14 cellular contexts compared by ENCODE assay signal in the genomic region with DNA sequence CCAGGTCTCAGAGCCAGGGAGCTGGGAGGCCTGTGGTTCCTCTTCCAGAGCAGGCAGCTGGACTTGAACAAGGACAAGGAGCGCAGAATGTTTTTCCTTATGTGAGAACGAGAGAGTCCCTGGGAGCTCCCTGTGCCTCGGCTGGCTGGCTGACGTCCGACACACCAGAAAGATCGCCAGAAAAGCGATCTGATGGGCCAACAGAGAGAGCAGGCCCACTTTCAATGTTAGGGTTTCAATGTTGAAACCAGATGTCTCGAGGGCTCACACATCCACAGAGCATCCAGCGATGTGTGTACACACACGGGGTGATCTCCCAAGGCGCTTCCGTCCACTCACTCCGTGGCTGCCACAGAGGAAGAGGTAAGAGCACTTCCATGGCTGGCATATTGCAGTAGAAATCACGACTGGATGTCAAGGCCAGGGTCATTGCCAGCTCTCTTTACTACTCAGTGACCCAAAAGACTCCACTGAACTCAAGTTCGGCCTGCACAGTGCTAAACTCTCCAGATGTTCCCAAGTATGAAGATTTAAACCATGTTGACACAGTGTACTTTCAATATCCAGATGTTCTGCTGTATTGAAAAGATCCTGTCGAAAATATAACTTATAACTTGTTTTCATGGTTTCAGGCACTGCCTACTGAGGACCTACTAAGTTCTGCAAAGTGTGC.
"Had no signal": no experiment of that assay in that cellular context is flagged by ENCODE, and none has a peak within 500 bp of the region (broad histone marks: within the 10 kb centered on the region; RNA-seq: fewer than 3 reads in every experiment).

No MANE protein-coding gene starts in this region.

- H3K27me3 ChIP-seq: esophagus muscularis mucosa, tibial nerve had no signal

- H3K4me3 ChIP-seq: esophagus muscularis mucosa, SK-N-MC, tibial nerve had no signal

- ATAC-seq: left lobe of liver; stimulated activated naive CD8-positive, alpha-beta T cell treated with anti-CD3 and anti-CD28 coated beads, Interleukin-15, Interleukin-2, amounts not matched to agents 100 U/mL and 50 U/mL, for 24 hours had no signal

- DNase-seq: activated CD4-positive, alpha-beta T cell treated with anti-CD3 and anti-CD28 coated beads for 48 hours; activated gamma-delta T cell treated with Interleukin-2 at 50 U/mL for 16 hours; activated T-cell treated with anti-CD3 and anti-CD28 coated beads, Interleukin-2, amount 50 U/mL, for 1 hour; aorta; immature natural killer cell; midbrain; occipital lobe; stimulated activated CD4-positive, alpha-beta T cell treated with anti-CD3 and anti-CD28 coated beads, Interleukin-2, amount 100 ng/mL, for 48 hours; stimulated activated naive CD8-positive, alpha-beta T cell treated with anti-CD3 and anti-CD28 coated beads, Interleukin-15, Interleukin-2, amounts not matched to agents 100 U/mL and 50 U/mL, for 24 hours; T-helper 2 cell had no signal

- H3K27ac ChIP-seq: esophagus muscularis mucosa, SK-N-MC had no signal

- H3K36me3 ChIP-seq: esophagus muscularis mucosa had no signal

- H3K4me1 ChIP-seq: esophagus muscularis mucosa had no signal

- H3K9me3 ChIP-seq: esophagus muscularis mucosa had no signal
